1 cellular context compared by ENCODE assay signal in the genomic region with DNA sequence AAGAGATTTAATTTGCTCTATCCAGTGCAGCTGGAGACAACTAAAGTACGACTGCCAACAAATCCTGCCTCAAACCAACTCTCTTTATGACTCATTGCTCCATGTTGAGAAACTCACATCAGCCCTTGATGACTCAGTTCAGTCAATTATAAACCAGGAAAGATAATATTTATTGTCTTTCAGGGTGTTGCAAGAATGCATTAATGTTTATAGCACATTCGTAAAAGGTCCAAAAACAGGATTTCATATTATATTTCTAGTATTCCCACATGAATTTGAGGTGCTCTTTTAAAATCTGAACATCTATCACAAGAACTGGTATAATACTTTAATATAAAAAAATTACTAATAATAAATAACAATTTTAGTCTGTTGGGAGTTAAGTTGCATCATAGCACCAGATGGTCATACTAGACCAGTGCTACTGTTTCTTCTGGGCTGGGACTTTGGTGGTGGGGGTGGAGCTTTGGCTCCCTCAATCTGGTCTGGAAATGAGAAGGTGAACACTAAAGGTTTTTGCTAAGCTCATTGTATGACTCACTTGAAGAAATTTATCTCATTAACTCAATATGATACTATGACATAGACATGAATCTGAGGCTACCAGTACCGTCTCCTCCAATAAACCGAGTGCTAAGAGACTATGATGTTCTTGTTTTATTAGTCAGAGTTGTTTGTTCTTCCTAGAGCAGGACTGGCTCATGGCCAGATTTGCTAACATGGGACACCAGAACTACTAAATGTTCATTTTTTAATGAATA.
TF ChIP-seq lines count a peak whose summit lies in the region.

No MANE protein-coding gene starts in this region.

TF ChIP-seq in HEK293, 187 proteins besides CTCF, POLR2A, EP300 and RAD21 (continued from another document and continues in another):
- TF ChIP-seq, protein P1, sequence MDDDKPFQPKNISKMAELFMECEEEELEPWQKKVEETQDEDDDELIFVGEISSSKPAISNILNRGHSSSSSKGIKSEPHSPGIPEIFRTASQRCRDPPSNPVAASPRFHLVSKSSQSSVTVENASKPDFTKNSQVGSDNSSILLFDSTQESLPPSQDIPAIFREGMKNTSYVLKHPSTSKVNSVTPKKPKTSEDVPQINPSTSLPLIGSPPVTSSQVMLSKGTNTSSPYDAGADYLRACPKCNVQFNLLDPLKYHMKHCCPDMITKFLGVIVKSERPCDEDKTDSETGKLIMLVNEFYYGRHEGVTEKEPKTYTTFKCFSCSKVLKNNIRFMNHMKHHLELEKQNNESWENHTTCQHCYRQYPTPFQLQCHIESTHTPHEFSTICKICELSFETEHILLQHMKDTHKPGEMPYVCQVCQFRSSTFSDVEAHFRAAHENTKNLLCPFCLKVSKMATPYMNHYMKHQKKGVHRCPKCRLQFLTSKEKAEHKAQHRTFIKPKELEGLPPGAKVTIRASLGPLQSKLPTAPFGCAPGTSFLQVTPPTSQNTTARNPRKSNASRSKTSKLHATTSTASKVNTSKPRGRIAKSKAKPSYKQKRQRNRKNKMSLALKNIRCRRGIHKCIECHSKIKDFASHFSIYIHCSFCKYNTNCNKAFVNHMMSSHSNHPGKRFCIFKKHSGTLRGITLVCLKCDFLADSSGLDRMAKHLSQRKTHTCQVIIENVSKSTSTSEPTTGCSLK (tag by site-specific recombination; IDR thresholded peaks at IDR 0.05): no peak
- TF ChIP-seq ZNF24 (tag by site-specific recombination; IDR thresholded peaks at IDR 0.05) (0 out of 2 replicates have a peak, but pooled peaks have one; percentile 45), ZBTB17 (tag by site-specific recombination; IDR thresholded peaks at IDR 0.05) (0 out of 2 replicates have a peak, but pooled peaks have one; percentile 20), ZNF221 (tag by site-specific recombination; IDR thresholded peaks at IDR 0.05; ENCODE audit: borderline replicate concordance) (0 out of 2 replicates have a peak, but pooled peaks have one; percentile 24), ZNF132 (tag by site-specific recombination; IDR thresholded peaks at IDR 0.05; ENCODE audit: borderline replicate concordance) (no peak), ZNF626 (tag by site-specific recombination; IDR thresholded peaks at IDR 0.05) (peak; percentile 40; the same call in 1 of the 2 replicates), MYNN (tag by site-specific recombination; IDR thresholded peaks at IDR 0.05; ENCODE audit: borderline replicate concordance) (no peak), OSR2 (tag by site-specific recombination; IDR thresholded peaks at IDR 0.05) (peak; percentile 81), BCL11A (tag by site-specific recombination; IDR thresholded peaks at IDR 0.05; ENCODE audit: low read depth) (peak; percentile 17), IKZF3 (tag by site-specific recombination; IDR thresholded peaks at IDR 0.05) (peak; percentile 60), GLI2 (tag by site-specific recombination; IDR thresholded peaks at IDR 0.05; ENCODE audit: borderline replicate concordance, low read depth) (0 out of 2 replicates have a peak, but pooled peaks have one; percentile 24), SCRT1 (tag by site-specific recombination; IDR thresholded peaks at IDR 0.05; ENCODE audit: borderline replicate concordance) (no peak), ZNF670 (tag by site-specific recombination; IDR thresholded peaks at IDR 0.05; ENCODE audit: low read depth) (no peak), ZNF133 (tag by site-specific recombination; IDR thresholded peaks at IDR 0.05) (peak; percentile 71), KLF8 (tag by site-specific recombination; IDR thresholded peaks at IDR 0.05) (peak; percentile 45), ZBTB48 (tag by site-specific recombination; IDR thresholded peaks at IDR 0.05) (no peak), SP3 (tag by site-specific recombination; IDR thresholded peaks at IDR 0.05) (peak; percentile 36; the same call in 1 of the 2 replicates), ZNF394 (tag by site-specific recombination; IDR thresholded peaks at IDR 0.05; ENCODE audit: borderline replicate concordance) (peak; percentile 42; the same call in 1 of the 2 replicates), GLIS1 (tag by site-specific recombination; IDR thresholded peaks at IDR 0.05) (no peak), ZNF555 (tag by site-specific recombination; conservative IDR thresholded peaks at IDR 0.05) (no peak), ZNF335 (tag by site-specific recombination; conservative IDR thresholded peaks at IDR 0.05) (peak; percentile 50; the same call in 1 of the 2 replicates), ZNF544 (tag by site-specific recombination; IDR thresholded peaks at IDR 0.05) (no peak)
- TF ChIP-seq, protein P2, sequence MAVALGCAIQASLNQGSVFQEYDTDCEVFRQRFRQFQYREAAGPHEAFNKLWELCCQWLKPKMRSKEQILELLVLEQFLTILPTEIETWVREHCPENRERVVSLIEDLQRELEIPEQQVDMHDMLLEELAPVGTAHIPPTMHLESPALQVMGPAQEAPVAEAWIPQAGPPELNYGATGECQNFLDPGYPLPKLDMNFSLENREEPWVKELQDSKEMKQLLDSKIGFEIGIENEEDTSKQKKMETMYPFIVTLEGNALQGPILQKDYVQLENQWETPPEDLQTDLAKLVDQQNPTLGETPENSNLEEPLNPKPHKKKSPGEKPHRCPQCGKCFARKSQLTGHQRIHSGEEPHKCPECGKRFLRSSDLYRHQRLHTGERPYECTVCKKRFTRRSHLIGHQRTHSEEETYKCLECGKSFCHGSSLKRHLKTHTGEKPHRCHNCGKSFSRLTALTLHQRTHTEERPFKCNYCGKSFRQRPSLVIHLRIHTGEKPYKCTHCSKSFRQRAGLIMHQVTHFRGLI (tag by site-specific recombination; IDR thresholded peaks at IDR 0.05): peak; percentile 36; the same call in 1 of the 2 replicates
- TF ChIP-seq, protein P3, sequence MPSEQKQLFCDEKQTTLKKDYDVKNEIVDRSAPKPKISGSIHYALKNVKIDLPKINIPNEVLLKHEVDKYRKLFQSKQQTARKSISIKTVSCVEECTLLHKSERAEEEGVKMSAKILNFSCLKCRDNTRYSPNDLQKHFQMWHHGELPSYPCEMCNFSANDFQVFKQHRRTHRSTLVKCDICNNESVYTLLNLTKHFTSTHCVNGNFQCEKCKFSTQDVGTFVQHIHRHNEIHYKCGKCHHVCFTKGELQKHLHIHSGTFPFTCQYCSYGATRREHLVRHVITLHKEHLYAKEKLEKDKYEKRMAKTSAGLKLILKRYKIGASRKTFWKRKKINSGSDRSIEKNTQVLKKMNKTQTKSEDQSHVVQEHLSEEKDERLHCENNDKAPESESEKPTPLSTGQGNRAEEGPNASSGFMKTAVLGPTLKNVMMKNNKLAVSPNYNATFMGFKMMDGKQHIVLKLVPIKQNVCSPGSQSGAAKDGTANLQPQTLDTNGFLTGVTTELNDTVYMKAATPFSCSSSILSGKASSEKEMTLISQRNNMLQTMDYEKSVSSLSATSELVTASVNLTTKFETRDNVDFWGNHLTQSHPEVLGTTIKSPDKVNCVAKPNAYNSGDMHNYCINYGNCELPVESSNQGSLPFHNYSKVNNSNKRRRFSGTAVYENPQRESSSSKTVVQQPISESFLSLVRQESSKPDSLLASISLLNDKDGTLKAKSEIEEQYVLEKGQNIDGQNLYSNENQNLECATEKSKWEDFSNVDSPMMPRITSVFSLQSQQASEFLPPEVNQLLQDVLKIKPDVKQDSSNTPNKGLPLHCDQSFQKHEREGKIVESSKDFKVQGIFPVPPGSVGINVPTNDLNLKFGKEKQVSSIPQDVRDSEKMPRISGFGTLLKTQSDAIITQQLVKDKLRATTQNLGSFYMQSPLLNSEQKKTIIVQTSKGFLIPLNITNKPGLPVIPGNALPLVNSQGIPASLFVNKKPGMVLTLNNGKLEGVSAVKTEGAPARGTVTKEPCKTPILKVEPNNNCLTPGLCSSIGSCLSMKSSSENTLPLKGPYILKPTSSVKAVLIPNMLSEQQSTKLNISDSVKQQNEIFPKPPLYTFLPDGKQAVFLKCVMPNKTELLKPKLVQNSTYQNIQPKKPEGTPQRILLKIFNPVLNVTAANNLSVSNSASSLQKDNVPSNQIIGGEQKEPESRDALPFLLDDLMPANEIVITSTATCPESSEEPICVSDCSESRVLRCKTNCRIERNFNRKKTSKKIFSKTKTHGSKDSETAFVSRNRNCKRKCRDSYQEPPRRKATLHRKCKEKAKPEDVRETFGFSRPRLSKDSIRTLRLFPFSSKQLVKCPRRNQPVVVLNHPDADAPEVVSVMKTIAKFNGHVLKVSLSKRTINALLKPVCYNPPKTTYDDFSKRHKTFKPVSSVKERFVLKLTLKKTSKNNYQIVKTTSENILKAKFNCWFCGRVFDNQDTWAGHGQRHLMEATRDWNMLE (tag by site-specific recombination; conservative IDR thresholded peaks at IDR 0.05; ENCODE audit: low read depth): 0 out of 2 replicates have a peak, but pooled peaks have one; percentile 9
- TF ChIP-seq, protein P4, sequence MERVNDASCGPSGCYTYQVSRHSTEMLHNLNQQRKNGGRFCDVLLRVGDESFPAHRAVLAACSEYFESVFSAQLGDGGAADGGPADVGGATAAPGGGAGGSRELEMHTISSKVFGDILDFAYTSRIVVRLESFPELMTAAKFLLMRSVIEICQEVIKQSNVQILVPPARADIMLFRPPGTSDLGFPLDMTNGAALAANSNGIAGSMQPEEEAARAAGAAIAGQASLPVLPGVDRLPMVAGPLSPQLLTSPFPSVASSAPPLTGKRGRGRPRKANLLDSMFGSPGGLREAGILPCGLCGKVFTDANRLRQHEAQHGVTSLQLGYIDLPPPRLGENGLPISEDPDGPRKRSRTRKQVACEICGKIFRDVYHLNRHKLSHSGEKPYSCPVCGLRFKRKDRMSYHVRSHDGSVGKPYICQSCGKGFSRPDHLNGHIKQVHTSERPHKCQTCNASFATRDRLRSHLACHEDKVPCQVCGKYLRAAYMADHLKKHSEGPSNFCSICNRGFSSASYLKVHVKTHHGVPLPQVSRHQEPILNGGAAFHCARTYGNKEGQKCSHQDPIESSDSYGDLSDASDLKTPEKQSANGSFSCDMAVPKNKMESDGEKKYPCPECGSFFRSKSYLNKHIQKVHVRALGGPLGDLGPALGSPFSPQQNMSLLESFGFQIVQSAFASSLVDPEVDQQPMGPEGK (tag by site-specific recombination; IDR thresholded peaks at IDR 0.05): peak; percentile 57
- TF ChIP-seq, protein P5, sequence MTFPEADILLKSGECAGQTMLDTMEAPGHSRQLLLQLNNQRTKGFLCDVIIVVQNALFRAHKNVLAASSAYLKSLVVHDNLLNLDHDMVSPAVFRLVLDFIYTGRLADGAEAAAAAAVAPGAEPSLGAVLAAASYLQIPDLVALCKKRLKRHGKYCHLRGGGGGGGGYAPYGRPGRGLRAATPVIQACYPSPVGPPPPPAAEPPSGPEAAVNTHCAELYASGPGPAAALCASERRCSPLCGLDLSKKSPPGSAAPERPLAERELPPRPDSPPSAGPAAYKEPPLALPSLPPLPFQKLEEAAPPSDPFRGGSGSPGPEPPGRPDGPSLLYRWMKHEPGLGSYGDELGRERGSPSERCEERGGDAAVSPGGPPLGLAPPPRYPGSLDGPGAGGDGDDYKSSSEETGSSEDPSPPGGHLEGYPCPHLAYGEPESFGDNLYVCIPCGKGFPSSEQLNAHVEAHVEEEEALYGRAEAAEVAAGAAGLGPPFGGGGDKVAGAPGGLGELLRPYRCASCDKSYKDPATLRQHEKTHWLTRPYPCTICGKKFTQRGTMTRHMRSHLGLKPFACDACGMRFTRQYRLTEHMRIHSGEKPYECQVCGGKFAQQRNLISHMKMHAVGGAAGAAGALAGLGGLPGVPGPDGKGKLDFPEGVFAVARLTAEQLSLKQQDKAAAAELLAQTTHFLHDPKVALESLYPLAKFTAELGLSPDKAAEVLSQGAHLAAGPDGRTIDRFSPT (tag by site-specific recombination; IDR thresholded peaks at IDR 0.05): no peak
- TF ChIP-seq, protein P6, sequence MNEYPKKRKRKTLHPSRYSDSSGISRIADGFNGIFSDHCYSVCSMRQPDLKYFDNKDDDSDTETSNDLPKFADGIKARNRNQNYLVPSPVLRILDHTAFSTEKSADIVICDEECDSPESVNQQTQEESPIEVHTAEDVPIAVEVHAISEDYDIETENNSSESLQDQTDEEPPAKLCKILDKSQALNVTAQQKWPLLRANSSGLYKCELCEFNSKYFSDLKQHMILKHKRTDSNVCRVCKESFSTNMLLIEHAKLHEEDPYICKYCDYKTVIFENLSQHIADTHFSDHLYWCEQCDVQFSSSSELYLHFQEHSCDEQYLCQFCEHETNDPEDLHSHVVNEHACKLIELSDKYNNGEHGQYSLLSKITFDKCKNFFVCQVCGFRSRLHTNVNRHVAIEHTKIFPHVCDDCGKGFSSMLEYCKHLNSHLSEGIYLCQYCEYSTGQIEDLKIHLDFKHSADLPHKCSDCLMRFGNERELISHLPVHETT (tag by site-specific recombination; IDR thresholded peaks at IDR 0.05): peak; percentile 32
- TF ChIP-seq, protein P7, sequence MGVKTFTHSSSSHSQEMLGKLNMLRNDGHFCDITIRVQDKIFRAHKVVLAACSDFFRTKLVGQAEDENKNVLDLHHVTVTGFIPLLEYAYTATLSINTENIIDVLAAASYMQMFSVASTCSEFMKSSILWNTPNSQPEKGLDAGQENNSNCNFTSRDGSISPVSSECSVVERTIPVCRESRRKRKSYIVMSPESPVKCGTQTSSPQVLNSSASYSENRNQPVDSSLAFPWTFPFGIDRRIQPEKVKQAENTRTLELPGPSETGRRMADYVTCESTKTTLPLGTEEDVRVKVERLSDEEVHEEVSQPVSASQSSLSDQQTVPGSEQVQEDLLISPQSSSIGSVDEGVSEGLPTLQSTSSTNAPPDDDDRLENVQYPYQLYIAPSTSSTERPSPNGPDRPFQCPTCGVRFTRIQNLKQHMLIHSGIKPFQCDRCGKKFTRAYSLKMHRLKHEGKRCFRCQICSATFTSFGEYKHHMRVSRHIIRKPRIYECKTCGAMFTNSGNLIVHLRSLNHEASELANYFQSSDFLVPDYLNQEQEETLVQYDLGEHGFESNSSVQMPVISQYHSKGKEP (tag by site-specific recombination; IDR thresholded peaks at IDR 0.05): peak; percentile 77
- TF ChIP-seq, protein P8, sequence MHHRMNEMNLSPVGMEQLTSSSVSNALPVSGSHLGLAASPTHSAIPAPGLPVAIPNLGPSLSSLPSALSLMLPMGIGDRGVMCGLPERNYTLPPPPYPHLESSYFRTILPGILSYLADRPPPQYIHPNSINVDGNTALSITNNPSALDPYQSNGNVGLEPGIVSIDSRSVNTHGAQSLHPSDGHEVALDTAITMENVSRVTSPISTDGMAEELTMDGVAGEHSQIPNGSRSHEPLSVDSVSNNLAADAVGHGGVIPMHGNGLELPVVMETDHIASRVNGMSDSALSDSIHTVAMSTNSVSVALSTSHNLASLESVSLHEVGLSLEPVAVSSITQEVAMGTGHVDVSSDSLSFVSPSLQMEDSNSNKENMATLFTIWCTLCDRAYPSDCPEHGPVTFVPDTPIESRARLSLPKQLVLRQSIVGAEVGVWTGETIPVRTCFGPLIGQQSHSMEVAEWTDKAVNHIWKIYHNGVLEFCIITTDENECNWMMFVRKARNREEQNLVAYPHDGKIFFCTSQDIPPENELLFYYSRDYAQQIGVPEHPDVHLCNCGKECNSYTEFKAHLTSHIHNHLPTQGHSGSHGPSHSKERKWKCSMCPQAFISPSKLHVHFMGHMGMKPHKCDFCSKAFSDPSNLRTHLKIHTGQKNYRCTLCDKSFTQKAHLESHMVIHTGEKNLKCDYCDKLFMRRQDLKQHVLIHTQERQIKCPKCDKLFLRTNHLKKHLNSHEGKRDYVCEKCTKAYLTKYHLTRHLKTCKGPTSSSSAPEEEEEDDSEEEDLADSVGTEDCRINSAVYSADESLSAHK (tag by site-specific recombination; IDR thresholded peaks at IDR 0.05): peak; percentile 92
- TF ChIP-seq, protein P9, sequence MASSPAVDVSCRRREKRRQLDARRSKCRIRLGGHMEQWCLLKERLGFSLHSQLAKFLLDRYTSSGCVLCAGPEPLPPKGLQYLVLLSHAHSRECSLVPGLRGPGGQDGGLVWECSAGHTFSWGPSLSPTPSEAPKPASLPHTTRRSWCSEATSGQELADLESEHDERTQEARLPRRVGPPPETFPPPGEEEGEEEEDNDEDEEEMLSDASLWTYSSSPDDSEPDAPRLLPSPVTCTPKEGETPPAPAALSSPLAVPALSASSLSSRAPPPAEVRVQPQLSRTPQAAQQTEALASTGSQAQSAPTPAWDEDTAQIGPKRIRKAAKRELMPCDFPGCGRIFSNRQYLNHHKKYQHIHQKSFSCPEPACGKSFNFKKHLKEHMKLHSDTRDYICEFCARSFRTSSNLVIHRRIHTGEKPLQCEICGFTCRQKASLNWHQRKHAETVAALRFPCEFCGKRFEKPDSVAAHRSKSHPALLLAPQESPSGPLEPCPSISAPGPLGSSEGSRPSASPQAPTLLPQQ (tag by site-specific recombination; IDR thresholded peaks at IDR 0.05): 0 out of 2 replicates have a peak, but pooled peaks have one; percentile 29
